In genomic region chr20:64113444-64113775, GRCh38 we compare ENCODE assay signal across 25 cellular contexts. TPM values are rescaled to one million over a fixed set of nuclear protein-coding genes. Genes with fewer than 3 reads are reported as not detected.
A peak's percentile ranks its signal among the peaks of the same experiment; 100 is the strongest.
DNase-seq lines count a peak whose midpoint lies in the region; ATAC-seq, FAIRE-seq and TF ChIP-seq lines count a peak whose summit lies in the region.
"Had no signal": no experiment of that assay in that cellular context is flagged by ENCODE, and none has a peak within 500 bp of the region (broad histone marks: within the 10 kb centered on the region; RNA-seq: fewer than 3 reads in every experiment).

No MANE protein-coding gene starts in this region.

- CTCF ChIA-PET in SK-N-SH (lab: Yijun Ruan, JAX) (interaction anchor here (3.8 to 15.6 kb wide), 2 partner anchors 32 to 75 kb away, joined by 13 to 252 read pairs; partner anchors contain the start of genes LKAAEAR1, OPRL1 and RGS19), H1 (lab: Charles Lee; ENCODE audit: partially characterized antibody) (interaction anchor here (1.1 to 10.1 kb wide), 4 partner anchors 12 to 71 kb away, joined by 3 to 144 read pairs (median 5); partner anchors contain the start of genes LKAAEAR1, OPRL1 and RGS19)

- peaks cover 0 to 24% of the 10 kb centered on the region in 2 experiments; a peak in 1 of 4 replicates for H3K4me1 ChIP-seq in SK-N-SH (ENCODE audit: control insufficient read depth in 1 of 2, insufficient read depth in 2 of 2, low read depth in 1 of 2, low read length in 1 of 2)
- no peaks in the 10 kb centered on the region for H3K4me1 ChIP-seq in H1 (replicated peaks in 1 of 4; ENCODE audit: control insufficient read depth in 3 of 4, insufficient read depth in 4 of 4, low read length in 3 of 4)
- H3K4me1 ChIP-seq: SJCRH30 had no signal

- no peaks in the 10 kb centered on the region for H3K27me3 Mint-ChIP-seq in stimulated activated memory B cell treated with anti-CD40 and anti-IgM and Interleukin-4, amounts not matched to agents 10 μg/mL and 1 μg/mL and 100 μg/mL, for 72 hours
- H3K27me3 Mint-ChIP-seq: CD8-positive, alpha-beta memory T cell had no signal

- in situ Hi-C loops in G401 (cut with HindIII; ENCODE audit: low sequenced_read_pairs) = no loop called here

- H3K9me3 ChIP-seq in SK-N-SH (no peaks in the 10 kb centered on the region), H1 (ENCODE audit: insufficient read depth in 2 of 2, low read depth in 1 of 2, low read length in 1 of 2) (no peaks in the 10 kb centered on the region)
- H3K9me3 ChIP-seq: BE2C, SJCRH30 had no signal

- no peaks in the 10 kb centered on the region for H3F3A ChIP-seq in SK-N-SH (replicated peaks; ENCODE audit: insufficient read depth)

- 0 out of 2 replicates have a peak overlapping the region, but pooled peaks have one; percentile 5 for H2BK15ac ChIP-seq in H1 (ENCODE audit: low read length)

- H4K8ac ChIP-seq in H1 (ENCODE audit: extremely low read depth, insufficient read depth, low read length) = peak overlapping the region; percentile 25; the same call in 1 of the 2 replicates

- no peak overlapping the region for H3K4ac ChIP-seq in H1 (replicated peaks; ENCODE audit: insufficient read length, low read depth, low read length)

- H4K5ac ChIP-seq in H1 (ENCODE audit: insufficient read length, low read depth, low read length) = no peak overlapping the region

- no peak overlapping the region for H3K9ac ChIP-seq in SK-N-SH
- no peak overlapping the region for H3K9ac ChIP-seq in H1 (replicated peaks in 1 of 4; ENCODE audit: extremely low read depth in 1 of 4, low read depth in 3 of 4, low read length in 3 of 4)
- H3K9ac ChIP-seq: KMS-11 had no signal

- H3K23ac ChIP-seq in H1 (ENCODE audit: insufficient read length) = no peak overlapping the region

- no peaks in the 10 kb centered on the region for H3K23me2 ChIP-seq in H1 (ENCODE audit: low read depth, low read length)

- no peak for TF ChIP-seq POLR2A in H1 (IDR thresholded peaks at IDR 0.05; ENCODE audit: control extremely low read depth in 1 of 2, low read depth in 2 of 2, low read length in 2 of 2)

- no peak overlapping the region for H2AK5ac ChIP-seq in H1 (ENCODE audit: low read depth, low read length)

- H3K79me2 ChIP-seq in SK-N-SH (ENCODE audit: insufficient read depth) (no peaks in the 10 kb centered on the region), H1 (ENCODE audit: control insufficient read depth in 1 of 2, insufficient read depth in 2 of 2, low read length in 2 of 2) (no peaks in the 10 kb centered on the region)

- H3K4me2 ChIP-seq in SK-N-SH (no peak overlapping the region), H1 (ENCODE audit: insufficient read depth in 1 of 2, low read depth in 2 of 2, low read length in 2 of 2) (no peak overlapping the region)
- H3K4me2 ChIP-seq: GM23338, KMS-11 had no signal

- TF ChIP-seq CTCF in SK-N-SH (IDR thresholded peaks at IDR 0.05) (no peak), H1 (IDR thresholded peaks at IDR 0.05; ENCODE audit: control extremely low read depth in 1 of 3, insufficient read depth in 1 of 3, low read depth in 1 of 3, low read length in 3 of 3) (no peak)

- no peaks in the 10 kb centered on the region for H3K9me3 Mint-ChIP-seq in stimulated activated memory B cell treated with anti-CD40 and anti-IgM and Interleukin-4, amounts not matched to agents 10 μg/mL and 1 μg/mL and 100 μg/mL, for 72 hours
- H3K9me3 Mint-ChIP-seq: CD8-positive, alpha-beta memory T cell; GM23338 had no signal

- no peaks in the 10 kb centered on the region for H3K36me3 ChIP-seq in SK-N-SH (replicated peaks in 1 of 2; ENCODE audit: control insufficient read depth in 1 of 2, insufficient read depth in 2 of 2, low read length in 1 of 2)
- H3K36me3 ChIP-seq in H1 (ENCODE audit: control insufficient read depth in 2 of 4, insufficient read depth in 4 of 4, low read length in 3 of 4) = no peaks in the 10 kb centered on the region
- H3K36me3 ChIP-seq: BE2C, SJCRH30 had no signal

- no peak overlapping the region for H2BK20ac ChIP-seq in H1 (ENCODE audit: low read length)

- no peak overlapping the region for H2BK12ac ChIP-seq in H1 (ENCODE audit: low read depth, low read length)

- TF ChIP-seq RAD21 in SK-N-SH (IDR thresholded peaks at IDR 0.05; ENCODE audit: low read length) (no peak), H1 (IDR thresholded peaks at IDR 0.05 in 1 of 2, conservative IDR thresholded peaks at IDR 0.05 in 1 of 2; ENCODE audit: low read depth in 2 of 2, low read length in 2 of 2) (no peak)

- no peak overlapping the region for H3K27ac ChIP-seq in SK-N-SH (ENCODE audit: low read depth in 2 of 2, low read length in 1 of 2)
- no peak overlapping the region for H3K27ac ChIP-seq in H1 (ENCODE audit: low read depth, low read length)
- H3K27ac ChIP-seq: 22Rv1, KMS-11, RWPE1, SJCRH30 had no signal

- no peak overlapping the region for H4K91ac ChIP-seq in H1 (replicated peaks; ENCODE audit: insufficient read length, low read length)

- no peaks in the 10 kb centered on the region for H3K36me3 Mint-ChIP-seq in stimulated activated memory B cell treated with anti-CD40 and anti-IgM and Interleukin-4, amounts not matched to agents 10 μg/mL and 1 μg/mL and 100 μg/mL, for 72 hours
- H3K36me3 Mint-ChIP-seq: CD8-positive, alpha-beta memory T cell had no signal

- 35% methylated on average over 2 of the region's 6 CpGs for WGBS in SK-N-SH (ENCODE audit: low lambda C conversion rate)
- 90% methylated on average over 6 of the region's 6 CpGs; no CpG with 5 or more reads in 1 of the 2 experiments for WGBS in H1 (ENCODE audit: extremely low coverage in 1 of 2, insufficient coverage in 1 of 2, insufficient read length in 1 of 2, insufficient replicate concordance in 2 of 2, low coverage in 1 of 2, low lambda C conversion rate in 2 of 2, missing lambda C conversion rate in 1 of 2), 2 experiments

- H3K27ac Mint-ChIP-seq in stimulated activated memory B cell treated with anti-CD40 and anti-IgM and Interleukin-4, amounts not matched to agents 10 μg/mL and 1 μg/mL and 100 μg/mL, for 72 hours = peak overlapping the region; percentile 20
- H3K27ac Mint-ChIP-seq: CD8-positive, alpha-beta memory T cell; GM23338 had no signal

- H3K9me2 ChIP-seq in SK-N-SH = no peaks in the 10 kb centered on the region

- H3K27me3 ChIP-seq in SK-N-SH (ENCODE audit: insufficient read depth) (no peaks in the 10 kb centered on the region), H1 (replicated peaks in 1 of 4; ENCODE audit: control insufficient read depth in 3 of 4, extremely low read depth in 1 of 4, insufficient read depth in 3 of 4, low read length in 3 of 4) (no peaks in the 10 kb centered on the region)
- H3K27me3 ChIP-seq: BE2C had no signal

- no peak for FAIRE-seq in H1 (lab: Jason Lieb, UNC)
- FAIRE-seq: GM12891, GM18507 had no signal

- POLR2A ChIA-PET in SK-N-SH (lab: Yijun Ruan, JAX) = interaction anchor here (0.5 to 0.6 kb wide), 2 partner anchors 66 to 442 kb away, joined by 3 read pairs; no protein-coding TSS in a partner anchor
- POLR2A ChIA-PET in H1 (lab: Charles Lee; ENCODE audit: partially characterized antibody) = no interaction called here

- H2AFZ ChIP-seq in SK-N-SH (ENCODE audit: low read depth) (no peak overlapping the region), H1 (ENCODE audit: low read length) (no peak overlapping the region)
- H2AFZ ChIP-seq: GM23338 had no signal

- H3K14ac ChIP-seq in H1 (ENCODE audit: insufficient read length) = no peak overlapping the region

- peak; percentile 9 for DNase-seq in SK-N-SH
- peak; percentile 47 for DNase-seq in G401 (ENCODE audit: low spot score)
- DNase-seq in H1 (ENCODE audit: low read depth in 1 of 2, low spot score in 2 of 2) = no peak
- DNase-seq in nucleus accumbens (lab: John Stamatoyannopoulos, UW) = no peak
- DNase-seq: BE2C; CD8-positive, alpha-beta memory T cell; GF-D8; NCI-H1048; NCI-H146; NCI-H2081; NCI-H748 treated with DMSO at 0.1 percent for 48 hours; SJCRH30 had no signal

- peaks cover 30% of the 10 kb centered on the region for H3K4me1 Mint-ChIP-seq in stimulated activated memory B cell treated with anti-CD40 and anti-IgM and Interleukin-4, amounts not matched to agents 10 μg/mL and 1 μg/mL and 100 μg/mL, for 72 hours
- H3K4me1 Mint-ChIP-seq: CD8-positive, alpha-beta memory T cell; GM23338 had no signal

- H2BK5ac ChIP-seq in H1 (ENCODE audit: low read depth, low read length) = no peak overlapping the region

- no peaks in the 10 kb centered on the region for H3K79me1 ChIP-seq in H1 (ENCODE audit: low read depth, low read length)

- ATAC-seq in SK-N-SH treated with all-trans-retinoic acid at 6 μM for 48 hours = no peak
- ATAC-seq in stimulated activated memory B cell treated with anti-CD40 and anti-IgM and Interleukin-4, amounts not matched to agents 10 μg/mL and 1 μg/mL and 100 μg/mL, for 72 hours = no peak
- ATAC-seq in HG02970 (IDR thresholded peaks at IDR 0.05; ENCODE audit: low FRiP score, unreplicated experiment) = no peak
- no peak for ATAC-seq in HG02885 (IDR thresholded peaks at IDR 0.05; ENCODE audit: poor library complexity, unreplicated experiment)
- ATAC-seq: GM23338 had no signal

- no peak overlapping the region for H3K4me3 Mint-ChIP-seq in stimulated activated memory B cell treated with anti-CD40 and anti-IgM and Interleukin-4, amounts not matched to agents 10 μg/mL and 1 μg/mL and 100 μg/mL, for 72 hours
- H3K4me3 Mint-ChIP-seq: CD8-positive, alpha-beta memory T cell; GM23338 had no signal

- H4K20me1 ChIP-seq in SK-N-SH (ENCODE audit: insufficient read depth) (no peaks in the 10 kb centered on the region), H1 (replicated peaks in 1 of 2; ENCODE audit: control insufficient read depth in 1 of 2, insufficient read depth in 2 of 2, low read length in 2 of 2) (peaks cover 0 to 2% of the 10 kb centered on the region in 2 experiments)

- H3K4me3 ChIP-seq in SK-N-SH (ENCODE audit: low read depth in 2 of 2, low read length in 1 of 2) = no peak overlapping the region
- no peak overlapping the region for H3K4me3 ChIP-seq in H1 (ENCODE audit: extremely low read depth in 1 of 4, insufficient read depth in 2 of 4, low read depth in 3 of 4, low read length in 4 of 4)
- H3K4me3 ChIP-seq: GM23338, SJCRH30 had no signal

- TF ChIP-seq EP300 in SK-N-SH (IDR thresholded peaks at IDR 0.05; ENCODE audit: borderline replicate concordance in 1 of 2, low read depth in 1 of 2, low read length in 1 of 2) = no peak
- no peak for TF ChIP-seq EP300 in H1 (IDR thresholded peaks at IDR 0.05; ENCODE audit: borderline replicate concordance in 1 of 2, low read depth in 2 of 2, low read length in 2 of 2)

- no peak overlapping the region for H2BK120ac ChIP-seq in H1 (replicated peaks; ENCODE audit: low read depth, low read length)

- H3K56ac ChIP-seq in H1 (replicated peaks; ENCODE audit: insufficient read length, low read depth, low read length) = no peak overlapping the region

- no peak overlapping the region for H3K18ac ChIP-seq in H1 (ENCODE audit: extremely low read depth, low read length)

RNA-seq across cellular contexts. Expression of gene NPBWR2, which starts 6.0 kb away (rescaled TPM):
- polyA plus RNA-seq in SK-N-SH (2012; rRNA removed) = not detected in 2 replicates
- not detected in 2 replicates for polyA plus RNA-seq in SK-N-SH (2012; cell fraction: cytosol; rRNA removed)
- not detected in 2 replicates for polyA plus RNA-seq in SK-N-SH (2012; cell fraction: nucleus; rRNA removed)
- total RNA-seq in G401 (2014; rRNA removed; shearing (Covaris generic)) = not detected in 2 replicates
- not detected in 2 replicates for total RNA-seq in H1 (2021; fragmentation: NEBNext Ultra II Directional; extraction: Animal tissue kit (Norgen Biotek cat#: 25700))
- polyA plus RNA-seq in H1 (2011; rRNA removed) = not detected in 2 replicates
- polyA plus RNA-seq in H1 (2011; cell fraction: cytosol; rRNA removed) = not detected
- polyA plus RNA-seq in H1 (2011; cell fraction: nucleus; rRNA removed) = not detected
- polyA plus RNA-seq in H1 (2012, experiment 1 of 2) = 0.11 TPM in 1 of 4 replicates, not detected in the others
- not detected for polyA plus RNA-seq in H1 (2012, experiment 2 of 2)
- polyA plus RNA-seq in H1 (2013, experiment 1 of 2) = not detected
- not detected for polyA plus RNA-seq in H1 (2013, experiment 2 of 2)
- polyA minus RNA-seq in H1 (2011; rRNA and poly(A)+ RNA removed) = not detected in 2 replicates
- polyA minus RNA-seq in H1 (2011; cell fraction: cytosol; rRNA and poly(A)+ RNA removed) = not detected
- not detected for polyA minus RNA-seq in H1 (2011; cell fraction: nucleus; rRNA and poly(A)+ RNA removed)
- total RNA-seq: CD8-positive, alpha-beta memory T cell; GM23338; MCF 10A; NCI-H460; SJCRH30 had no signal
- polyA plus RNA-seq: AG04450; CD8-positive, alpha-beta memory T cell; GM23338 had no signal

RNA-seq across cellular contexts. Expression of gene LKAAEAR1, which starts 29.2 kb away (rescaled TPM):
- 0.37 and 0.71 TPM in 2 replicates for polyA plus RNA-seq in SK-N-SH (2012; rRNA removed)
- 0.33 and 0.55 TPM in 2 replicates for polyA plus RNA-seq in SK-N-SH (2012; cell fraction: cytosol; rRNA removed)
- polyA plus RNA-seq in SK-N-SH (2012; cell fraction: nucleus; rRNA removed) = 0.37 and 1.2 TPM in 2 replicates
- total RNA-seq in G401 (2014; rRNA removed; shearing (Covaris generic)) = not detected in 2 replicates
- 0.41 and 0.52 TPM in 2 replicates for total RNA-seq in H1 (2021; fragmentation: NEBNext Ultra II Directional; extraction: Animal tissue kit (Norgen Biotek cat#: 25700))
- polyA plus RNA-seq in H1 (2011; rRNA removed) = 0.53 and 0.91 TPM in 2 replicates
- 0.65 TPM for polyA plus RNA-seq in H1 (2011; cell fraction: cytosol; rRNA removed)
- polyA plus RNA-seq in H1 (2011; cell fraction: nucleus; rRNA removed) = 0.34 TPM
- 0.24 TPM in 1 of 4 replicates, not detected in the others for polyA plus RNA-seq in H1 (2012, experiment 1 of 2)
- not detected for polyA plus RNA-seq in H1 (2012, experiment 2 of 2)
- 0.20 TPM for polyA plus RNA-seq in H1 (2013, experiment 1 of 2)
- 0.28 TPM for polyA plus RNA-seq in H1 (2013, experiment 2 of 2)
- not detected in 2 replicates for polyA minus RNA-seq in H1 (2011; rRNA and poly(A)+ RNA removed)
- not detected for polyA minus RNA-seq in H1 (2011; cell fraction: cytosol; rRNA and poly(A)+ RNA removed)
- not detected for polyA minus RNA-seq in H1 (2011; cell fraction: nucleus; rRNA and poly(A)+ RNA removed)
- total RNA-seq: GM23338, MCF 10A, NCI-H460, SJCRH30 had no signal
- polyA plus RNA-seq: AG04450 had no signal

RNA-seq across cellular contexts. Expression of gene OPRL1, which starts 33.5 kb away (rescaled TPM):
- polyA plus RNA-seq in SK-N-SH (2012; rRNA removed) (1.7 and 1.8 TPM in 2 replicates), H1 (2011; rRNA removed) (0.98 and 2.0 TPM in 2 replicates)
- polyA plus RNA-seq in SK-N-SH (2012; cell fraction: cytosol; rRNA removed) = 0.77 and 1.3 TPM in 2 replicates
- 3.2 and 3.8 TPM in 2 replicates for polyA plus RNA-seq in SK-N-SH (2012; cell fraction: nucleus; rRNA removed)
- 4.2 and 5.0 TPM in 2 replicates for total RNA-seq in G401 (2014; rRNA removed; shearing (Covaris generic))
- 0.52 and 0.63 TPM in 2 replicates for total RNA-seq in H1 (2021; fragmentation: NEBNext Ultra II Directional; extraction: Animal tissue kit (Norgen Biotek cat#: 25700))
- 1.3 TPM for polyA plus RNA-seq in H1 (2011; cell fraction: cytosol; rRNA removed)
- 2.1 TPM for polyA plus RNA-seq in H1 (2011; cell fraction: nucleus; rRNA removed)
- 0.52 to 1.4 TPM (median 1.1 TPM) in 4 replicates for polyA plus RNA-seq in H1 (2012, experiment 1 of 2)
- polyA plus RNA-seq in H1 (2012, experiment 2 of 2) = 0.81 TPM
- polyA plus RNA-seq in H1 (2013, experiment 1 of 2) = 0.39 TPM
- 0.46 TPM for polyA plus RNA-seq in H1 (2013, experiment 2 of 2)
- polyA minus RNA-seq in H1 (2011; rRNA and poly(A)+ RNA removed) = 1.2 and 1.4 TPM in 2 replicates
- 1.4 TPM for polyA minus RNA-seq in H1 (2011; cell fraction: cytosol; rRNA and poly(A)+ RNA removed)
- polyA minus RNA-seq in H1 (2011; cell fraction: nucleus; rRNA and poly(A)+ RNA removed) = 0.50 TPM

RNA-seq across cellular contexts. Expression of gene RGS19, which starts 34.1 kb away (rescaled TPM):
- polyA plus RNA-seq in SK-N-SH (2012; rRNA removed) (18.7 and 20.5 TPM in 2 replicates), H1 (2011; rRNA removed) (16.8 and 21.9 TPM in 2 replicates)
- polyA plus RNA-seq in SK-N-SH (2012; cell fraction: cytosol; rRNA removed) = 10.0 and 16.3 TPM in 2 replicates
- 15.3 and 16.4 TPM in 2 replicates for polyA plus RNA-seq in SK-N-SH (2012; cell fraction: nucleus; rRNA removed)
- 32.9 and 33.4 TPM in 2 replicates for total RNA-seq in G401 (2014; rRNA removed; shearing (Covaris generic))
- 12.7 and 13.1 TPM in 2 replicates for total RNA-seq in H1 (2021; fragmentation: NEBNext Ultra II Directional; extraction: Animal tissue kit (Norgen Biotek cat#: 25700))
- 14.6 TPM for polyA plus RNA-seq in H1 (2011; cell fraction: cytosol; rRNA removed)
- polyA plus RNA-seq in H1 (2011; cell fraction: nucleus; rRNA removed) = 18.9 TPM
- polyA plus RNA-seq in H1 (2012, experiment 1 of 2) = 9.5 to 12.1 TPM (median 10.6 TPM) in 4 replicates
- 8.8 TPM for polyA plus RNA-seq in H1 (2012, experiment 2 of 2)
- 9.0 TPM for polyA plus RNA-seq in H1 (2013, experiment 1 of 2)
- polyA plus RNA-seq in H1 (2013, experiment 2 of 2) = 8.9 TPM
- polyA minus RNA-seq in H1 (2011; rRNA and poly(A)+ RNA removed) = 4.3 and 4.8 TPM in 2 replicates
- 8.7 TPM for polyA minus RNA-seq in H1 (2011; cell fraction: cytosol; rRNA and poly(A)+ RNA removed)
- polyA minus RNA-seq in H1 (2011; cell fraction: nucleus; rRNA and poly(A)+ RNA removed) = 6.3 TPM

RNA-seq across cellular contexts. Expression of gene TCEA2, which starts 50.4 kb away (rescaled TPM):
- polyA plus RNA-seq in SK-N-SH (2012; rRNA removed) = 53.5 and 98.9 TPM in 2 replicates
- polyA plus RNA-seq in SK-N-SH (2012; cell fraction: cytosol; rRNA removed) = 48.6 and 62.9 TPM in 2 replicates
- 179 and 294 TPM in 2 replicates for polyA plus RNA-seq in SK-N-SH (2012; cell fraction: nucleus; rRNA removed)
- total RNA-seq in G401 (2014; rRNA removed; shearing (Covaris generic)) = 29.2 and 44.0 TPM in 2 replicates
- 41.4 and 46.3 TPM in 2 replicates for total RNA-seq in H1 (2021; fragmentation: NEBNext Ultra II Directional; extraction: Animal tissue kit (Norgen Biotek cat#: 25700))
- 42.3 and 66.0 TPM in 2 replicates for polyA plus RNA-seq in H1 (2011; rRNA removed)
- 52.5 TPM for polyA plus RNA-seq in H1 (2011; cell fraction: cytosol; rRNA removed)
- polyA plus RNA-seq in H1 (2011; cell fraction: nucleus; rRNA removed) = 118 TPM
- polyA plus RNA-seq in H1 (2012, experiment 1 of 2) = 34.2 to 60.1 TPM (median 48.8 TPM) in 4 replicates
- 35.4 TPM for polyA plus RNA-seq in H1 (2012, experiment 2 of 2)
- polyA plus RNA-seq in H1 (2013, experiment 1 of 2) = 55.3 TPM
- polyA plus RNA-seq in H1 (2013, experiment 2 of 2) = 51.7 TPM
- 9.5 and 12.8 TPM in 2 replicates for polyA minus RNA-seq in H1 (2011; rRNA and poly(A)+ RNA removed)
- polyA minus RNA-seq in H1 (2011; cell fraction: cytosol; rRNA and poly(A)+ RNA removed) = 14.2 TPM
- 35.6 TPM for polyA minus RNA-seq in H1 (2011; cell fraction: nucleus; rRNA and poly(A)+ RNA removed)

Comparison
In these comparisons a context has a peak if more than half of its experiments do, and no peak if none do; other contexts are left out.
1. DNase-seq: peak in SK-N-SH (single experiment) and G401 (single experiment); none in H1 (0 of 2) and nucleus accumbens (0 of 56).